22 cellular contexts compared by ENCODE assay signal in genomic region chr9:126069400-126069955, GRCh38.
"Had no signal": no experiment of that assay in that cellular context is flagged by ENCODE, and none has a peak within 500 bp of the region (broad histone marks: within the 10 kb centered on the region; RNA-seq: fewer than 3 reads in every experiment).

No MANE protein-coding gene starts in this region.

- DNase-seq: activated CD4-positive, alpha-beta T cell treated with anti-CD3 and anti-CD28 coated beads for 48 hours; activated CD4-positive, alpha-beta T cell treated with anti-CD3 and anti-CD28 coated beads, Interleukin-2, amount 50 U/mL, for 4 hours; activated CD4-positive, CD25-positive, alpha-beta regulatory T cell treated with anti-CD3 and anti-CD28 coated beads, Interleukin-2, amount 50 U/mL, for 72 hours; activated CD8-positive, alpha-beta memory T cell treated with anti-CD3 and anti-CD28 coated beads, Interleukin-2, amount 50 U/mL, for 48 hours; activated CD8-positive, alpha-beta T cell treated with anti-CD3 and anti-CD28 coated beads, Interleukin-2, amount 10 ng/mL, durations not matched to agents 7 days and 5 days; activated naive CD4-positive, alpha-beta T cell treated with anti-CD3 and anti-CD28 coated beads, Interleukin-2, amount 50 U/mL, for 16 hours; activated naive CD8-positive, alpha-beta T cell treated with anti-CD3 and anti-CD28 coated beads, Interleukin-2, amount 10 ng/mL, durations not matched to agents 7 days and 5 days; activated T-cell treated with anti-CD3 and anti-CD28 coated beads, Interleukin-2, amount 50 U/mL, for 1 hour; adrenal gland; anterior cingulate cortex; MG63; NCI-H1105; NCI-H1436 treated with DMSO at 0.1 percent for 48 hours; NCI-H187; NCI-H2081 treated with DMSO at 0.1 percent for 48 hours; NCI-H446; NCI-H524; SW 1271; T-helper 9 cell had no signal

- H3K27ac ChIP-seq: adrenal gland, SK-N-MC had no signal

- H3K27me3 ChIP-seq: adrenal gland, MG63 had no signal

- H3K36me3 ChIP-seq: adrenal gland, MG63 had no signal

- ATAC-seq: activated CD8-positive, alpha-beta T cell treated with anti-CD3 and anti-CD28 coated beads, Interleukin-2, amount 10 ng/mL, durations not matched to agents 7 days and 5 days; Right ventricle myocardium inferior; WTC11 had no signal

- H3K4me1 ChIP-seq: adrenal gland had no signal

- H3K4me3 ChIP-seq: adrenal gland, MG63, SK-N-MC had no signal

- H3K9me3 ChIP-seq: adrenal gland, MG63 had no signal
